In genomic region chr22:37752189-37753061, GRCh38 we compare ENCODE assay signal across 8 cellular contexts. TPM values are rescaled to one million over a fixed set of nuclear protein-coding genes. Genes with fewer than 3 reads are reported as not detected.
DNase-seq lines count a peak whose midpoint lies in the region; ATAC-seq and TF ChIP-seq lines count a peak whose summit lies in the region.

No MANE protein-coding gene starts in this region.

- no peaks in the 10 kb centered on the region for H3K27me3 Mint-ChIP-seq in T-helper 17 cell

- H3K27ac ChIP-seq in stomach: peak overlapping the region; percentile 84 to 97 (median 95)
- H3K27ac ChIP-seq in effector memory CD4-positive, alpha-beta T cell (ENCODE audit: insufficient read depth, low read length, poor library complexity, severe bottlenecking): no peak overlapping the region

- no peak for TF ChIP-seq POLR2A in stomach (IDR thresholded peaks at IDR 0.05)

- H3K4me3 ChIP-seq in astrocyte of the cerebellum (ENCODE audit: low read depth, low read length) (no peak overlapping the region), stomach (peak overlapping the region in 1 of 4 donors; percentile 13)
- no peak overlapping the region for H3K4me3 ChIP-seq in effector memory CD4-positive, alpha-beta T cell (ENCODE audit: insufficient read depth, low read depth, low read length, poor library complexity, severe bottlenecking)

- no peak overlapping the region for H3K4me3 Mint-ChIP-seq in T-helper 17 cell

- no peak for TF ChIP-seq EP300 in stomach (IDR thresholded peaks at IDR 0.05)

- TF ChIP-seq CTCF in astrocyte of the cerebellum (IDR thresholded peaks at IDR 0.05; ENCODE audit: low read depth, low read length, missing control alignments) (peak; percentile 23), stomach (IDR thresholded peaks at IDR 0.05) (no peak)

- H3K4me1 ChIP-seq in stomach: peaks cover 65 to 73% (median 69%) of the 10 kb centered on the region in 4 donors
- H3K4me1 ChIP-seq in effector memory CD4-positive, alpha-beta T cell (ENCODE audit: control insufficient read depth, insufficient read depth, low read length, poor library complexity, severe bottlenecking): peaks cover 1% of the 10 kb centered on the region

- DNase-seq in HPDE6-E6E7 (ENCODE audit: extremely low spot score) (peak; percentile 67), astrocyte of the cerebellum (ENCODE audit: low read depth) (peak; percentile 61), iris pigment epithelial cell (ENCODE audit: low read depth) (peak; percentile 90), stomach (peak; percentile 93), T-helper 17 cell (no peak)
- no peak for DNase-seq in effector memory CD4-positive, alpha-beta T cell

- no peak for ATAC-seq in GM18907 (IDR thresholded peaks at IDR 0.05; ENCODE audit: unreplicated experiment)
- no peak for ATAC-seq in HG02840 (IDR thresholded peaks at IDR 0.05; ENCODE audit: low FRiP score, unreplicated experiment)
- no peak for ATAC-seq in T-helper 17 cell

- intact Hi-C loops in stomach (cut with DNase I; ENCODE audit: low total_unique reads): no loop called here

- H3K27ac Mint-ChIP-seq in T-helper 17 cell: no peak overlapping the region

- H3K9me3 ChIP-seq in stomach: no peaks in the 10 kb centered on the region
- no peaks in the 10 kb centered on the region for H3K9me3 ChIP-seq in effector memory CD4-positive, alpha-beta T cell (ENCODE audit: control insufficient read depth, low read length)
- H3K9me3 ChIP-seq in T-helper 17 cell (ENCODE audit: control insufficient read depth, low read length, poor library complexity, severe bottlenecking): no peaks in the 10 kb centered on the region

- H3K27me3 ChIP-seq in stomach: no peaks in the 10 kb centered on the region
- no peaks in the 10 kb centered on the region for H3K27me3 ChIP-seq in effector memory CD4-positive, alpha-beta T cell (replicated peaks; ENCODE audit: control insufficient read depth, insufficient read depth, low read length, poor library complexity, severe bottlenecking)

- in situ Hi-C loops in astrocyte of the cerebellum (cut with HindIII; ENCODE audit: low sequenced_read_pairs): no loop called here

- peaks cover 7% of the 10 kb centered on the region for H3K4me1 Mint-ChIP-seq in T-helper 17 cell

- WGBS in stomach, 5 donors: 12 to 30% (median 18%) methylated on average over 15 to 17 of the region's 17 CpGs

- H3K36me3 ChIP-seq in stomach: peaks cover 27 to 47% (median 36%) of the 10 kb centered on the region in 4 donors
- H3K36me3 ChIP-seq in effector memory CD4-positive, alpha-beta T cell (ENCODE audit: control insufficient read depth, insufficient read depth, low read length): peaks cover 23% of the 10 kb centered on the region

- H3K36me3 Mint-ChIP-seq in T-helper 17 cell (ENCODE audit: low read depth): no peaks in the 10 kb centered on the region

RNA-seq across cellular contexts. Expression of gene GCAT, which starts 55.3 kb away (rescaled TPM):
- total RNA-seq in stomach (100 to 1,000 TPM in 2 of 5 donors, 10 to 100 TPM in 1, under 1 TPM in 1, not detected in 1; 0.45 to 158 (median 60.4) TPM), T-helper 17 cell (1 to 10 TPM in 1 of 2 donors, under 1 TPM in 1; 0.78 to 2.6 TPM)
- 10 to 100 TPM; 18.2 to 27.2 (median 23.4) TPM for polyA plus RNA-seq in stomach

RNA-seq across cellular contexts. Expression of gene TRIOBP, which starts 55.6 kb away (rescaled TPM):
- 100 to 1,000 TPM in 2 of 5 donors, 10 to 100 TPM in 3; 70.0 to 355 (median 90.6) TPM for total RNA-seq in stomach
- 10 to 100 TPM; 30.6 to 87.8 (median 70.2) TPM for polyA plus RNA-seq in stomach
- total RNA-seq in T-helper 17 cell: 10 to 100 TPM; 14.3 to 18.8 TPM

Comparison
In these comparisons a context has a peak if more than half of its experiments do, and no peak if none do; other contexts are left out.
1. DNase-seq: peak in HPDE6-E6E7 (single experiment), astrocyte of the cerebellum (single experiment), iris pigment epithelial cell (single experiment) and stomach (single experiment); none in effector memory CD4-positive, alpha-beta T cell (0 of 3) and T-helper 17 cell (0 of 3).